In the genomic region with DNA sequence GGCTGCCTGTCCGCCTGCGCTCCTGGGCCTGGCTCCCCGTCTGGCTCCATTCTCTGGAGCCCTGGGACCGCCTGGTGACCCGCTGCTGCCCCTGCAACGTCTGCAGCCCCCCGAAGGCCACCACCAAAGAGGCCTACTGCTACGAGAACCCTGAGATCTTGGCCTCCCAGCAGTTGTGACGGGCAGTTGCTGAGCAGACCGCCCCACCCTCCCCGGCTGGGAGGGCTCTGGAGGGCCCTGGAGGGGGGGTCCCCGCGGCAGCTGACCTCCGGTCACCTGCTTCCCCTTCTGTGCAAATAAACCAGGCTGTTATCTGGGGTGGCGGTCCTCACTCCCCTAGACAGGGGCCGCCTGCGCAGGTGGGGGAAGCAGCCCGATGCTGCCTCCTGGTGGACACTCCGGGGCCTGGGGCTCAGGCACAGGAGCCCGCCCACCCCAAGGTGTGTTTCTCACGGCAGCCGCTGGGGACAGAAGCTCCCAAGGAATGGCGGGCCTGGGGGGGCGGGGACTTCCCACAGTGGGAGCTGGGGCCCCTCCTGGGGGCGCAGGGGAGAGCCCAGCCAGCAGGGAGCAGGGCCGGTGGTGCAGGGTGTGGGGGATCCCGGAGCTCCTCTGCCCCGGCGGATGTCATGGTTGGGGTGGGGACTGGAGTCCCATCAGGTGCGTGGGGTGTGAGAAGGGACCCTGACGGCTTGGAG, we compare ENCODE assay signal across 8 cellular contexts. TPM values are rescaled to one million over a fixed set of nuclear protein-coding genes. Genes with fewer than 3 reads are reported as not detected.
A peak's percentile ranks its signal among the peaks of the same experiment; 100 is the strongest.
DNase-seq lines count a peak whose midpoint lies in the region; ATAC-seq and TF ChIP-seq lines count a peak whose summit lies in the region.

No MANE protein-coding gene starts in this region.

- H3K4me1 ChIP-seq in neutrophil (ENCODE audit: control insufficient read depth in 1 of 2, insufficient read depth in 1 of 2, low read depth in 1 of 2, low read length in 1 of 2) = peaks cover 41 to 42% of the 10 kb centered on the region in 2 experiments

- no peak overlapping the region for H3K27ac Mint-ChIP-seq in activated T-helper 17 cell treated with anti-CD3 and anti-CD28 coated beads, Interleukin-2, amount 50 U/mL, for 72 hours

- ATAC-seq in activated T-helper 17 cell treated with anti-CD3 and anti-CD28 coated beads, Interleukin-2, amount 50 U/mL, for 72 hours (replicated peaks) = peak; percentile 23
- ATAC-seq in HG03039 (IDR thresholded peaks at IDR 0.05; ENCODE audit: unreplicated experiment) = no peak

- H3K4me1 Mint-ChIP-seq in activated T-helper 17 cell treated with anti-CD3 and anti-CD28 coated beads, Interleukin-2, amount 50 U/mL, for 72 hours = peaks cover 5% of the 10 kb centered on the region

- peaks cover 4% of the 10 kb centered on the region for H3K27me3 Mint-ChIP-seq in activated T-helper 17 cell treated with anti-CD3 and anti-CD28 coated beads, Interleukin-2, amount 50 U/mL, for 72 hours

- H3K36me3 ChIP-seq in neutrophil = no peaks in the 10 kb centered on the region

- TF ChIP-seq CTCF in GM10266 (IDR thresholded peaks at IDR 0.05; ENCODE audit: control insufficient read depth, insufficient read depth, low read depth, missing control alignments) (peak; percentile 99), fibroblast of the aortic adventitia (IDR thresholded peaks at IDR 0.05; ENCODE audit: insufficient read depth, low read length) (peak; percentile 96), neutrophil (IDR thresholded peaks at IDR 0.05) (peak; percentile 100)

- H3K27ac ChIP-seq in neutrophil = peak overlapping the region; percentile 71

- no peaks in the 10 kb centered on the region for H3K9me3 ChIP-seq in neutrophil

- DNase-seq in GM10266 (ENCODE audit: extremely low spot score) (peak; percentile 98), LoVo (ENCODE audit: low spot score) (peak; percentile 74), RPMI8226 (peak; percentile 92), fibroblast of the aortic adventitia (ENCODE audit: low read depth) (peak; percentile 69), stromal cell of bone marrow (ENCODE audit: low read depth) (peak; percentile 40)

- peaks cover 34% of the 10 kb centered on the region for H3K27me3 ChIP-seq in neutrophil

- H3K4me3 ChIP-seq in fibroblast of the aortic adventitia (ENCODE audit: low read depth, low read length) = no peak overlapping the region
- peak overlapping the region; percentile 36 to 57 for H3K4me3 ChIP-seq in neutrophil (ENCODE audit: low read depth in 1 of 2, low read length in 1 of 2)

- peaks cover 7% of the 10 kb centered on the region for H3K36me3 Mint-ChIP-seq in activated T-helper 17 cell treated with anti-CD3 and anti-CD28 coated beads, Interleukin-2, amount 50 U/mL, for 72 hours (ENCODE audit: low read depth)

- H3K9me3 Mint-ChIP-seq in activated T-helper 17 cell treated with anti-CD3 and anti-CD28 coated beads, Interleukin-2, amount 50 U/mL, for 72 hours = no peaks in the 10 kb centered on the region

- H3K4me3 Mint-ChIP-seq in activated T-helper 17 cell treated with anti-CD3 and anti-CD28 coated beads, Interleukin-2, amount 50 U/mL, for 72 hours = no peak overlapping the region

RNA-seq across cellular contexts. Expression of gene TUBB4B, which starts 4.7 kb away (rescaled TPM):
- 100 to 1,000 TPM; 232 to 372 TPM for total RNA-seq in activated T-helper 17 cell treated with anti-CD3 and anti-CD28 coated beads, Interleukin-2, amount 50 U/mL, for 72 hours
- total RNA-seq in fibroblast of the aortic adventitia (ENCODE audit: low replicate concordance) = 21.8 and 195 TPM in 2 replicates

RNA-seq across cellular contexts. Expression of gene SLC34A3, which starts 5.7 kb away (rescaled TPM):
- not detected for total RNA-seq in activated T-helper 17 cell treated with anti-CD3 and anti-CD28 coated beads, Interleukin-2, amount 50 U/mL, for 72 hours
- not detected in 2 replicates for total RNA-seq in fibroblast of the aortic adventitia (ENCODE audit: low replicate concordance)

RNA-seq across cellular contexts. Expression of gene RNF224, which starts 9.1 kb away (rescaled TPM):
- total RNA-seq in activated T-helper 17 cell treated with anti-CD3 and anti-CD28 coated beads, Interleukin-2, amount 50 U/mL, for 72 hours = under 1 TPM in 1 of 2 donors, not detected in 1; 0.17 TPM
- 0.09 TPM in 1 of 2 replicates, not detected in the other for total RNA-seq in fibroblast of the aortic adventitia (ENCODE audit: low replicate concordance)

RNA-seq across cellular contexts. Expression of gene CYSRT1, which starts 11.4 kb away (rescaled TPM):
- total RNA-seq in activated T-helper 17 cell treated with anti-CD3 and anti-CD28 coated beads, Interleukin-2, amount 50 U/mL, for 72 hours = under 1 TPM; 0.32 to 0.40 TPM
- 0.36 and 0.49 TPM in 2 replicates for total RNA-seq in fibroblast of the aortic adventitia (ENCODE audit: low replicate concordance)

RNA-seq across cellular contexts. Expression of gene RNF208, which starts 14.3 kb away (rescaled TPM):
- 1 to 10 TPM; 3.5 to 7.4 TPM for total RNA-seq in activated T-helper 17 cell treated with anti-CD3 and anti-CD28 coated beads, Interleukin-2, amount 50 U/mL, for 72 hours
- 0.45 TPM in 1 of 2 replicates, not detected in the other for total RNA-seq in fibroblast of the aortic adventitia (ENCODE audit: low replicate concordance)

Comparison
In these comparisons a context has a peak if more than half of its experiments do, and no peak if none do; other contexts are left out.
1. DNase-seq: peak in every context shown above with its lines; median percentile 98 in GM10266; 92 in RPMI8226; 74 in LoVo; 69 in fibroblast of the aortic adventitia; 40 in stromal cell of bone marrow.